ENCODE assay signal across 1 cellular context in the genomic region with DNA sequence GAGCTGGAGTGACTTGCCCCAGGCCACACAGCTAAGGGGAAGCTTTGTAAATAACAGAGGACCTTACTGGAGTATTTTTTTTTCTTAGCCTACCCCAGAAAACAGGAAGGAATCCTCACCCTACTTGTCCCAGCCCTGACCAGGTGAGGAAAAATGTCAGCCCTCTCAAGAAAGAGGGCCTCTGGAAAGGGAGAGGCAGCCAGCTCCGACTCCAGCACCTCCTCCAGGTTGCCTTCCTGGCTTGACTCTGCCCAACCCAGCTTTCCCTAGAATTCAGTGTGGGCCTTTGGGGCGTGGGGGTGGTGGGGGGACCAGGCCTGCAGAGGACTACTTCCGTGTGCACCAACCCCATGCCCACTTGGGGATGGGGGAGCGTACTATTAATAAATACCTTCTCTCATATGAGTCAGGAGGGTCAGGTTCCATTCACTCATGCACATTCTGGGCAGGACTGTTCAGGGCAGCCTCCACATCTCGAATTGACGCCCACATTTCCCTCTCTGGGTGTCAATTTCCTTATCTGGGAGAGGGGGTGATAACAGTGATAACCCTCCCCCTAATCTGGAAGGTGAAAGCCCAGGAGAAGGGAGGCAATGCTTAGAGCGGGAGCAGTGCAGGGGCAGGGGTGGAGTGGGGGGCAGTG.
TF ChIP-seq lines count a peak whose summit lies in the region.

No MANE protein-coding gene starts in this region.

TF ChIP-seq in GM12878, 131 proteins besides CTCF, POLR2A, EP300 and RAD21:
- no peak for TF ChIP-seq CEBPB (IDR thresholded peaks at IDR 0.05; ENCODE audit: borderline replicate concordance in 1 of 2, low read depth in 2 of 2, low read length in 2 of 2)
- no peak for TF ChIP-seq BACH1 (IDR thresholded peaks at IDR 0.05; ENCODE audit: borderline replicate concordance)
- no peak for TF ChIP-seq CHD4 (IDR thresholded peaks at IDR 0.05)
- TF ChIP-seq SMARCA5 (IDR thresholded peaks at IDR 0.05): 0 out of 2 replicates have a peak, but pooled peaks have one; percentile 36
- no peak for TF ChIP-seq SREBF1 (IDR thresholded peaks at IDR 0.05; ENCODE audit: low read length)
- TF ChIP-seq NR2C2 (IDR thresholded peaks at IDR 0.05; ENCODE audit: borderline replicate concordance, control insufficient read depth, insufficient read length, low read depth): no peak
- no peak for TF ChIP-seq CBFB (IDR thresholded peaks at IDR 0.05; ENCODE audit: low read depth)
TF ChIP-seq in GM12878: peak in this region for 1.
